In genomic region chr12:1034726-1035457, GRCh38 we compare ENCODE assay signal across 19 cellular contexts. TPM values are rescaled to one million over a fixed set of nuclear protein-coding genes. Genes with fewer than 3 reads are reported as not detected.
DNase-seq lines count a peak whose midpoint lies in the region; ATAC-seq, FAIRE-seq and TF ChIP-seq lines count a peak whose summit lies in the region.
"Had no signal": no experiment of that assay in that cellular context is flagged by ENCODE, and none has a peak within 500 bp of the region (broad histone marks: within the 10 kb centered on the region; RNA-seq: fewer than 3 reads in every experiment).

No MANE protein-coding gene starts in this region.

- no peak overlapping the region for H3K4me2 ChIP-seq in PC-3 (ENCODE audit: low read length)
- H3K4me2 ChIP-seq: GM23338 had no signal

- peaks cover 36% of the 10 kb centered on the region for H3K36me3 Mint-ChIP-seq in CD4-positive, CD25-positive, alpha-beta regulatory T cell
- peaks cover 54% of the 10 kb centered on the region for H3K36me3 Mint-ChIP-seq in nephron progenitor cell (ENCODE audit: low read depth)

- TF ChIP-seq CTCF in nephron progenitor cell (IDR thresholded peaks at IDR 0.05) (no peak), PC-3 (conservative IDR thresholded peaks at IDR 0.05; ENCODE audit: low read depth, low read length) (no peak)

- CTCF ChIA-PET in PC-3 (lab: Charles Lee): no interaction called here

- peaks cover 2 to 12% (median 8%) of the 10 kb centered on the region in 4 donors for H3K4me1 Mint-ChIP-seq in CD4-positive, CD25-positive, alpha-beta regulatory T cell
- H3K4me1 Mint-ChIP-seq in nephron progenitor cell: no peaks in the 10 kb centered on the region
- H3K4me1 Mint-ChIP-seq: GM23338 had no signal

- H3K4me3 ChIP-seq in CD4-positive, CD25-positive, alpha-beta regulatory T cell (ENCODE audit: low read depth, low read length): no peak overlapping the region
- H3K4me3 ChIP-seq in PC-3 (ENCODE audit: low read length): no peak overlapping the region
- H3K4me3 ChIP-seq: GM23338 had no signal

- peaks cover 0 to 2% (median 0%) of the 10 kb centered on the region in 7 donors for H3K9me3 Mint-ChIP-seq in CD4-positive, CD25-positive, alpha-beta regulatory T cell
- H3K9me3 Mint-ChIP-seq in nephron progenitor cell: peaks cover 15% of the 10 kb centered on the region
- H3K9me3 Mint-ChIP-seq: CD8-positive, alpha-beta memory T cell; GM23338 had no signal

- no peak overlapping the region for H2AFZ ChIP-seq in PC-3 (ENCODE audit: low read length)
- H2AFZ ChIP-seq: GM23338 had no signal

- H3K27ac ChIP-seq in CD4-positive, CD25-positive, alpha-beta regulatory T cell (ENCODE audit: insufficient read depth, low read length, poor library complexity, severe bottlenecking): no peak overlapping the region
- no peak overlapping the region for H3K27ac ChIP-seq in PC-3 (ENCODE audit: low read length)
- H3K27ac ChIP-seq: C4-2B had no signal

- no TSS peak for BruUV-seq in PC-3 (replicated peaks; lab: Mats Ljungman, UMichigan)

- POLR2A ChIA-PET in PC-3 (lab: Charles Lee; ENCODE audit: unreplicated experiment): no interaction called here

- no peak for DNase-seq in CD4-positive, CD25-positive, alpha-beta regulatory T cell
- peak; percentile 7 for DNase-seq in NCI-H446 treated with DMSO at 0.1 percent for 48 hours (lab: John Stamatoyannopoulos, UW)
- peak; percentile 2 for DNase-seq in RCC 7860 (ENCODE audit: low spot score)
- no peak for DNase-seq in nephron progenitor cell
- DNase-seq in NCI-H2196 treated with DMSO at 0.1 percent for 48 hours (lab: John Stamatoyannopoulos, UW; ENCODE audit: unreplicated experiment): no peak
- DNase-seq in NCI-H1436 treated with DMSO at 0.1 percent for 48 hours (lab: John Stamatoyannopoulos, UW): no peak
- DNase-seq in PC-3: no peak
- DNase-seq: BE2C; Caco-2; CD8-positive, alpha-beta memory T cell; DMS153; DMS79 treated with DMSO at 0.1 percent for 48 hours; EL; GDM1; H7; KBM-7 had no signal

- H3K9me2 ChIP-seq in PC-3 (replicated peaks; ENCODE audit: low read length): no peaks in the 10 kb centered on the region

- no peaks in the 10 kb centered on the region for H3K79me2 ChIP-seq in PC-3 (ENCODE audit: low read length)

- no peaks in the 10 kb centered on the region for H3K27me3 ChIP-seq in CD4-positive, CD25-positive, alpha-beta regulatory T cell (ENCODE audit: control insufficient read depth, insufficient read depth, low read length)
- H3K27me3 ChIP-seq in PC-3 (ENCODE audit: low read length): no peaks in the 10 kb centered on the region
- H3K27me3 ChIP-seq: BE2C had no signal

- H3K4me1 ChIP-seq in CD4-positive, CD25-positive, alpha-beta regulatory T cell (ENCODE audit: control insufficient read depth, insufficient read depth, low read length, poor library complexity, severe bottlenecking): no peaks in the 10 kb centered on the region
- no peaks in the 10 kb centered on the region for H3K4me1 ChIP-seq in PC-3 (ENCODE audit: insufficient read depth, low read length)
- H3K4me1 ChIP-seq: Caco-2 had no signal

- H3K27ac Mint-ChIP-seq in CD4-positive, CD25-positive, alpha-beta regulatory T cell: peak overlapping the region in 2 of 3 donors; percentile 3 to 63
- H3K27ac Mint-ChIP-seq in nephron progenitor cell: peak overlapping the region; percentile 39
- H3K27ac Mint-ChIP-seq: CD8-positive, alpha-beta memory T cell; GM23338 had no signal

- H3K9ac ChIP-seq in PC-3 (ENCODE audit: low read length): no peak overlapping the region

- H3F3A ChIP-seq in PC-3 (ENCODE audit: low read length, unreplicated experiment): no peaks in the 10 kb centered on the region

- FAIRE-seq in RCC 7860 (lab: Jason Lieb, UNC): no peak
- FAIRE-seq: GM12892 had no signal

- H3K27me3 Mint-ChIP-seq in CD4-positive, CD25-positive, alpha-beta regulatory T cell: no peaks in the 10 kb centered on the region
- no peaks in the 10 kb centered on the region for H3K27me3 Mint-ChIP-seq in nephron progenitor cell (ENCODE audit: low read depth, poor library complexity)
- H3K27me3 Mint-ChIP-seq: CD8-positive, alpha-beta memory T cell had no signal

- peak overlapping the region in 1 of 4 donors; percentile 27 for H3K4me3 Mint-ChIP-seq in CD4-positive, CD25-positive, alpha-beta regulatory T cell
- no peak overlapping the region for H3K4me3 Mint-ChIP-seq in nephron progenitor cell
- H3K4me3 Mint-ChIP-seq: CD8-positive, alpha-beta memory T cell; GM23338 had no signal

- H3K9me3 ChIP-seq in CD4-positive, CD25-positive, alpha-beta regulatory T cell (ENCODE audit: control insufficient read depth in 2 of 2, low read length in 2 of 2): no peaks in the 10 kb centered on the region
- H3K9me3 ChIP-seq in PC-3 (ENCODE audit: low read length): no peaks in the 10 kb centered on the region
- H3K9me3 ChIP-seq: BE2C, Caco-2 had no signal

- intact Hi-C loops in PC-3 (cut with micrococcal nuclease): no loop called here

- H3K36me3 ChIP-seq in CD4-positive, CD25-positive, alpha-beta regulatory T cell (ENCODE audit: control insufficient read depth, insufficient read depth, low read length): peaks cover 2% of the 10 kb centered on the region
- H3K36me3 ChIP-seq in PC-3 (ENCODE audit: low read depth, low read length): no peaks in the 10 kb centered on the region
- H3K36me3 ChIP-seq: BE2C had no signal

- H4K20me1 ChIP-seq in PC-3 (ENCODE audit: low read length): no peaks in the 10 kb centered on the region

- no peak for ATAC-seq in CD4-positive, CD25-positive, alpha-beta regulatory T cell (ENCODE audit: low read depth in 2 of 2)
- ATAC-seq in PC-3: no peak
- ATAC-seq: GM23338 had no signal

RNA-seq across cellular contexts. Expression of gene ERC1, which starts 43.9 kb away (rescaled TPM):
- total RNA-seq in CD4-positive, CD25-positive, alpha-beta regulatory T cell: 46.5 TPM
- polyA plus RNA-seq in CD4-positive, CD25-positive, alpha-beta regulatory T cell: 1 to 10 TPM; 5.7 to 7.7 (median 7.1) TPM
- 12.3 and 16.0 TPM in 2 replicates for total RNA-seq in PC-3 (2014; rRNA removed)

Comparison
In these comparisons a context has a peak if more than half of its experiments do, and no peak if none do; other contexts are left out.
1. DNase-seq: peak in NCI-H446 treated with DMSO at 0.1 percent for 48 hours (single experiment) and RCC 7860 (single experiment); none in CD4-positive, CD25-positive, alpha-beta regulatory T cell (0 of 3), nephron progenitor cell (single experiment), NCI-H2196 treated with DMSO at 0.1 percent for 48 hours (single experiment), NCI-H1436 treated with DMSO at 0.1 percent for 48 hours (single experiment) and PC-3 (single experiment).